ENCODE assay signal across 18 cellular contexts in genomic region chr12:121814429-121815119, GRCh38. TPM values are rescaled to one million over a fixed set of nuclear protein-coding genes. Genes with fewer than 3 reads are reported as not detected.
"Had no signal": no experiment of that assay in that cellular context is flagged by ENCODE, and none has a peak within 500 bp of the region (broad histone marks: within the 10 kb centered on the region; RNA-seq: fewer than 3 reads in every experiment).

No MANE protein-coding gene starts in this region.

- H3K4me1 ChIP-seq: foreskin keratinocyte had no signal

- DNase-seq: activated CD4-positive, alpha-beta memory T cell treated with anti-CD3 and anti-CD28 coated beads for 36 hours; central memory CD4-positive, alpha-beta T cell; colonic mucosa; foreskin keratinocyte; glutamatergic neuron; hypothalamus; islet precursor cell; mammary epithelial cell; nephron progenitor cell; stimulated activated CD8-positive, alpha-beta memory T cell treated with anti-CD3 and anti-CD28 coated beads, Interleukin-4, amount 100 ng/mL, for 48 hours; stimulated activated naive CD4-positive, alpha-beta T cell treated with Interleukin-2 at 50 U/mL for 16 hours had no signal

- H3K27me3 Mint-ChIP-seq: activated CD4-positive, alpha-beta memory T cell treated with anti-CD3 and anti-CD28 coated beads for 36 hours; activated CD4-positive, alpha-beta T cell treated with anti-CD3 and anti-CD28 coated beads for 36 hours; activated T-helper 17 cell treated with anti-CD3 and anti-CD28 coated beads, Interleukin-2, amount 50 U/mL, for 72 hours had no signal

- H3K27me3 ChIP-seq: colonic mucosa, foreskin keratinocyte, tibial artery had no signal

- H3K9me3 Mint-ChIP-seq: activated CD4-positive, alpha-beta memory T cell treated with anti-CD3 and anti-CD28 coated beads for 36 hours; activated T-helper 17 cell treated with anti-CD3 and anti-CD28 coated beads, Interleukin-2, amount 50 U/mL, for 72 hours; brain; nephron progenitor cell; WTC11 had no signal

- H3K4me3 Mint-ChIP-seq: activated CD4-positive, alpha-beta memory T cell treated with anti-CD3 and anti-CD28 coated beads for 36 hours had no signal

- H3K9me3 ChIP-seq: colonic mucosa, tibial artery had no signal

- H3K4me3 ChIP-seq: colonic mucosa, tibial artery had no signal

- H3K27ac Mint-ChIP-seq: activated CD4-positive, alpha-beta memory T cell treated with anti-CD3 and anti-CD28 coated beads for 36 hours; nephron progenitor cell; WTC11 had no signal

- ATAC-seq: activated CD4-positive, alpha-beta T cell treated with anti-CD3 and anti-CD28 coated beads for 36 hours; activated T-helper 17 cell treated with anti-CD3 and anti-CD28 coated beads, Interleukin-2, amount 50 U/mL, for 72 hours; foreskin keratinocyte; WTC11 had no signal

- H3K27ac ChIP-seq: colonic mucosa, foreskin keratinocyte, tibial artery had no signal

RNA-seq across cellular contexts. Expression of gene HPD, which starts 44.1 kb away (rescaled TPM):
- total RNA-seq: activated CD4-positive, alpha-beta memory T cell treated with anti-CD3 and anti-CD28 coated beads for 36 hours; activated CD4-positive, alpha-beta T cell treated with anti-CD3 and anti-CD28 coated beads for 36 hours; activated T-helper 17 cell treated with anti-CD3 and anti-CD28 coated beads, Interleukin-2, amount 50 U/mL, for 72 hours; foreskin keratinocyte; pulmonary artery endothelial cell; T-helper 2 cell treated with Interferon-gamma antibody and Interleukin-4, amounts not matched to agents 100 ng/mL and 5 ng/mL, for 36 hours had no signal
- polyA plus RNA-seq: foreskin keratinocyte had no signal
